ENCODE assay signal across 31 cellular contexts in genomic region chr3:21486381-21486935, GRCh38.
"Had no signal": no experiment of that assay in that cellular context is flagged by ENCODE, and none has a peak within 500 bp of the region (broad histone marks: within the 10 kb centered on the region; RNA-seq: fewer than 3 reads in every experiment).

No MANE protein-coding gene starts in this region.

- H3K36me3 Mint-ChIP-seq: activated naive CD4-positive, alpha-beta T cell treated with anti-CD3 and anti-CD28 coated beads, Interleukin-2, amount 50 U/mL, for 24 hours; brain; stimulated activated effector memory CD8-positive, alpha-beta T cell treated with anti-CD3 and anti-CD28 coated beads, Interleukin-12 subunit alpha, Interleukin-12 subunit beta, amount 100 ng/mL, for 72 hours had no signal

- H3K4me1 Mint-ChIP-seq: activated B cell treated with CpG ODN at 0.5 μM for 24 hours; activated naive CD4-positive, alpha-beta T cell treated with anti-CD3 and anti-CD28 coated beads, Interleukin-2, amount 50 U/mL, for 24 hours; activated naive CD8-positive, alpha-beta T cell treated with anti-CD3 and anti-CD28 coated beads, Interleukin-2, amount 50 U/mL, for 24 hours; brain; stimulated activated effector memory CD8-positive, alpha-beta T cell treated with anti-CD3 and anti-CD28 coated beads, Interleukin-12 subunit alpha, Interleukin-12 subunit beta, amount 100 ng/mL, for 72 hours; stimulated activated naive CD8-positive, alpha-beta T cell treated with anti-CD3 and anti-CD28 coated beads, Interleukin-15, amount 100 ng/mL, for 72 hours had no signal

- ATAC-seq: activated CD8-positive, alpha-beta T cell treated with anti-CD3 and anti-CD28 coated beads for 36 hours; activated naive CD8-positive, alpha-beta T cell treated with anti-CD3 and anti-CD28 coated beads, Interleukin-2, amount 50 U/mL, for 24 hours; gastrocnemius medialis; left cardiac atrium; left ventricle myocardium superior; sciatic nerve; stimulated activated effector memory CD8-positive, alpha-beta T cell treated with anti-CD3 and anti-CD28 coated beads, Interleukin-12 subunit alpha, Interleukin-12 subunit beta, amount 100 ng/mL, for 72 hours; stimulated activated naive CD8-positive, alpha-beta T cell treated with anti-CD3 and anti-CD28 coated beads, Interleukin-15, amount 100 ng/mL, for 72 hours had no signal

- H3K4me3 Mint-ChIP-seq: activated B cell treated with CpG ODN at 0.5 μM for 24 hours; activated CD8-positive, alpha-beta T cell treated with anti-CD3 and anti-CD28 coated beads for 36 hours; activated naive CD4-positive, alpha-beta T cell treated with anti-CD3 and anti-CD28 coated beads, Interleukin-2, amount 50 U/mL, for 24 hours; activated naive CD8-positive, alpha-beta T cell treated with anti-CD3 and anti-CD28 coated beads, Interleukin-2, amount 50 U/mL, for 24 hours; brain; nephron; stimulated activated effector memory CD8-positive, alpha-beta T cell treated with anti-CD3 and anti-CD28 coated beads, Interleukin-12 subunit alpha, Interleukin-12 subunit beta, amount 100 ng/mL, for 72 hours; stimulated activated naive CD8-positive, alpha-beta T cell treated with anti-CD3 and anti-CD28 coated beads, Interleukin-15, amount 100 ng/mL, for 72 hours; T-helper 2 cell treated with Interferon-gamma antibody and Interleukin-4, amounts not matched to agents 5 μg/mL and 100 μg/mL, for 36 hours had no signal

- DNase-seq: activated B cell treated with CpG ODN at 0.5 μM for 24 hours; activated CD4-positive, alpha-beta T cell treated with anti-CD3 and anti-CD28 coated beads, Interleukin-2, amount 50 U/mL, for 1 hour; activated CD8-positive, alpha-beta T cell treated with anti-CD3 and anti-CD28 coated beads for 36 hours; activated naive CD8-positive, alpha-beta T cell treated with anti-CD3 and anti-CD28 coated beads, Interleukin-2, amount 50 U/mL, for 24 hours; activated T-cell treated with anti-CD3 and anti-CD28 coated beads, Interleukin-2, amount 50 U/mL, for 48 hours; cerebellar nuclear complex; dorsolateral prefrontal cortex; effector memory CD4-positive, alpha-beta T cell; erythroblast; gastrocnemius medialis; hippocampal formation; left cardiac atrium; left ventricle myocardium superior; mammary epithelial cell; stimulated activated CD4-positive, alpha-beta T cell treated with anti-CD3 and anti-CD28 coated beads, Interleukin-12 subunit alpha, Interleukin-12 subunit beta, amount 100 ng/mL, for 4 hours; stimulated activated CD4-positive, alpha-beta T cell treated with anti-CD3 and anti-CD28 coated beads, Interleukin-4, amount 100 ng/mL, for 24 hours; stimulated activated naive CD8-positive, alpha-beta T cell treated with anti-CD3 and anti-CD28 coated beads, Interleukin-15, amount 100 ng/mL, for 72 hours; substantia nigra; T-helper 1 cell; upper lobe of left lung had no signal

- H3K4me3 ChIP-seq: cardiac muscle cell, coronary artery, dorsolateral prefrontal cortex, gastrocnemius medialis, skin epidermis, upper lobe of left lung, vagina had no signal

- H3K27ac Mint-ChIP-seq: activated B cell treated with CpG ODN at 0.5 μM for 24 hours; activated CD8-positive, alpha-beta T cell treated with anti-CD3 and anti-CD28 coated beads for 36 hours; activated naive CD4-positive, alpha-beta T cell treated with anti-CD3 and anti-CD28 coated beads, Interleukin-2, amount 50 U/mL, for 24 hours; activated naive CD8-positive, alpha-beta T cell treated with anti-CD3 and anti-CD28 coated beads, Interleukin-2, amount 50 U/mL, for 24 hours; activated T-helper 2 cell treated with anti-CD3 and anti-CD28 coated beads, Interferon-gamma antibody, Interleukin-2, Interleukin-4, amounts not matched to agents 10 μg/mL and 5 μg/mL and 100 μg/mL, durations not matched to agents 14 hours and 24 hours and 36 hours; brain; nephron; stimulated activated effector memory CD8-positive, alpha-beta T cell treated with anti-CD3 and anti-CD28 coated beads, Interleukin-12 subunit alpha, Interleukin-12 subunit beta, amount 100 ng/mL, for 72 hours; stimulated activated naive CD8-positive, alpha-beta T cell treated with anti-CD3 and anti-CD28 coated beads, Interleukin-15, amount 100 ng/mL, for 72 hours; T-helper 2 cell treated with Interferon-gamma antibody and Interleukin-4, amounts not matched to agents 5 μg/mL and 100 μg/mL, for 36 hours had no signal

- H3K9me3 Mint-ChIP-seq: activated B cell treated with CpG ODN at 0.5 μM for 24 hours; activated naive CD4-positive, alpha-beta T cell treated with anti-CD3 and anti-CD28 coated beads, Interleukin-2, amount 50 U/mL, for 24 hours; activated naive CD8-positive, alpha-beta T cell treated with anti-CD3 and anti-CD28 coated beads, Interleukin-2, amount 50 U/mL, for 24 hours; activated T-helper 2 cell treated with anti-CD3 and anti-CD28 coated beads, Interferon-gamma antibody, Interleukin-2, Interleukin-4, amounts not matched to agents 10 μg/mL and 5 μg/mL and 100 μg/mL, durations not matched to agents 14 hours and 24 hours and 36 hours; brain; nephron had no signal

- H3K27me3 Mint-ChIP-seq: activated B cell treated with CpG ODN at 0.5 μM for 24 hours; activated CD8-positive, alpha-beta T cell treated with anti-CD3 and anti-CD28 coated beads for 36 hours; activated naive CD4-positive, alpha-beta T cell treated with anti-CD3 and anti-CD28 coated beads, Interleukin-2, amount 50 U/mL, for 24 hours; activated naive CD8-positive, alpha-beta T cell treated with anti-CD3 and anti-CD28 coated beads, Interleukin-2, amount 50 U/mL, for 24 hours; brain; stimulated activated naive CD8-positive, alpha-beta T cell treated with anti-CD3 and anti-CD28 coated beads, Interleukin-15, amount 100 ng/mL, for 72 hours had no signal
